In the genomic region with DNA sequence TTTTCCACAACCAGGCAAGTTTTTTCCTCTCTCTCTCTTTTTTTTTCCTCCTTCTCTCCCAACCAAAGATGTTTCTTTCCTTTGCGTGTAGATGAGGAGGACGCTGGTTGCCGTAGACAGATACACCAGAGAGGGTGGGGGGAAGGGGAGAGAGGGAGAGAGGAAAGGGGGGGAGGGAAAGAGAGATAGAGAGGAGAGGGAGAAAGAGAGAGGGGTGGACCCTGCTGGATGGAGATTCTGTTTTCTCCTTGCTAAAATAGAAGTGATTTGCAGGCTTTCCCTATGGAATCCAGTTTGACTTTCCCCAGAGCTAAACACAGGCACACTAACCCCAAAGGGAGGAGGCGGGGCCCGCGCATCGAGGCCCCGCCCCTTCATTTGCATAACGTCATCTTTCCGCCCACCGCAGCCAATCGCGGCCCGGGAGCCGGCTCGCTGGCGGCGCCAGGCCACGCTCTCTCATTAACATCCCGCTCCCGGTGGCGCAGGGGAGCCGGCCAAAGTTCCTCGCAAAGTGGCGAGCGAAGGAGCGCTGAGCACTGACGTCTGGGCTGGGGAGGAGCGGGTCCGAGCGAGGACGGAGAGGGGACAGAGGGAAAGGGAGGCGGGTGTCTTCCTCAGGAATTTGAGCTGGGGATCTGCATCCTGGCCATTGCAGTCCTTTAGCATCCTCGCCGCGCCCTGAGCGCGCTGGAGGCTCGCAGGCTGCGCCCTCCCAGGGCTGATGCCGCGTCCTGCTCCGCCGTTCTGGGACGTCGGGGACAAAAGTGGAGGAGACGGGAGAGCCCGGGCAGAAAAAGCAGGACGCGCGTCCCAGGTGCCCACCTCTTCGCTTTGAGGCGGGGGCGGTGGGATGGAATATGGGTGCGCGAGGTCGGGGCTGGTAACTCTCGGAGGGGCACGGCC, we compare ENCODE assay signal across 8 cellular contexts. TPM values are rescaled to one million over a fixed set of nuclear protein-coding genes. Genes with fewer than 3 reads are reported as not detected.
DNase-seq lines count a peak whose midpoint lies in the region; ATAC-seq, FAIRE-seq and TF ChIP-seq lines count a peak whose summit lies in the region.

No MANE protein-coding gene starts in this region.

- H3K4me1 Mint-ChIP-seq in activated naive CD4-positive, alpha-beta T cell treated with anti-CD3 and anti-CD28 coated beads for 36 hours (ENCODE audit: low read depth) = peaks cover 34% of the 10 kb centered on the region

- H3K36me3 Mint-ChIP-seq in activated naive CD4-positive, alpha-beta T cell treated with anti-CD3 and anti-CD28 coated beads for 36 hours (ENCODE audit: low read depth) = no peaks in the 10 kb centered on the region

- intact Hi-C loops in activated naive CD4-positive, alpha-beta T cell treated with anti-CD3 and anti-CD28 coated beads for 36 hours (cut with micrococcal nuclease) = loop anchor here (1.0 to 10.0 kb wide), 8 partner anchors 20 to 665 kb away; no protein-coding TSS in a partner anchor
- intact Hi-C loops in testis (cut with DNase I; ENCODE audit: low total_unique reads) = loop anchor here (5.0 to 10.0 kb wide), 3 partner anchors 48 to 1025 kb away; no protein-coding TSS in a partner anchor

- peaks cover 59% of the 10 kb centered on the region for H3K27me3 Mint-ChIP-seq in activated naive CD4-positive, alpha-beta T cell treated with anti-CD3 and anti-CD28 coated beads for 36 hours (ENCODE audit: low read depth)

- no peaks in the 10 kb centered on the region for H3K9me3 ChIP-seq in osteoblast (ENCODE audit: low read depth, low read length)
- no peaks in the 10 kb centered on the region for H3K9me3 ChIP-seq in testis

- peak; percentile 90 for TF ChIP-seq POLR2A in testis (IDR thresholded peaks at IDR 0.05)

- peak overlapping the region; percentile 99 for H3K4me2 ChIP-seq in osteoblast (ENCODE audit: insufficient read depth, low read length)

- TF ChIP-seq CTCF in D721Med (IDR thresholded peaks at IDR 0.05; ENCODE audit: insufficient read depth, missing control alignments) = no peak
- no peak for TF ChIP-seq CTCF in osteoblast (IDR thresholded peaks at IDR 0.05; ENCODE audit: extremely low read depth, low read depth, low read length)
- no peak for TF ChIP-seq CTCF in testis (IDR thresholded peaks at IDR 0.05)

- H3K27ac ChIP-seq in osteoblast (ENCODE audit: low read depth, low read length) (peak overlapping the region; percentile 98), testis (peak overlapping the region; percentile 93 to 95)

- H3K27me3 ChIP-seq in osteoblast (ENCODE audit: insufficient read depth, low read length) (no peaks in the 10 kb centered on the region), testis (no peaks in the 10 kb centered on the region)

- H3K9me3 Mint-ChIP-seq in activated naive CD4-positive, alpha-beta T cell treated with anti-CD3 and anti-CD28 coated beads for 36 hours = no peaks in the 10 kb centered on the region

- CTCF ChIA-PET in activated naive CD4-positive, alpha-beta T cell treated with anti-CD3 and anti-CD28 coated beads for 36 hours (lab: Charles Lee) = interaction anchor here (3.2 kb wide), 1 partner anchor 405 kb away, joined by 16 read pairs; no protein-coding TSS in a partner anchor

- peak overlapping the region; percentile 85 for H3K4me3 Mint-ChIP-seq in activated naive CD4-positive, alpha-beta T cell treated with anti-CD3 and anti-CD28 coated beads for 36 hours

- ATAC-seq in GM21515 (IDR thresholded peaks at IDR 0.05; ENCODE audit: unreplicated experiment) = peak; percentile 53

- peak overlapping the region; percentile 56 for H2AFZ ChIP-seq in osteoblast (ENCODE audit: low read length)

- H3K27ac Mint-ChIP-seq in activated naive CD4-positive, alpha-beta T cell treated with anti-CD3 and anti-CD28 coated beads for 36 hours = peak overlapping the region; percentile 55

- peaks cover 4% of the 10 kb centered on the region for H4K20me1 ChIP-seq in osteoblast (ENCODE audit: insufficient read depth, low read length)

- WGBS in testis, 2 donors = 0 to 1% methylated on average over 15 to 59 of the region's 59 CpGs

- H3K4me1 ChIP-seq in osteoblast (ENCODE audit: insufficient read depth, low read length) (peaks cover 37% of the 10 kb centered on the region), testis (peaks cover 6% of the 10 kb centered on the region)

- H3K79me2 ChIP-seq in osteoblast (ENCODE audit: insufficient read depth, low read length) = peaks cover 78% of the 10 kb centered on the region

- H3K36me3 ChIP-seq in osteoblast (ENCODE audit: insufficient read depth, low read length) = peaks cover 17% of the 10 kb centered on the region
- H3K36me3 ChIP-seq in testis (ENCODE audit: low read depth, missing control alignments) = no peaks in the 10 kb centered on the region

- DNase-seq in D721Med (ENCODE audit: insufficient read length, low spot score) (peak; percentile 60), HuH-7 (ENCODE audit: low spot score) (peak; percentile 79), RPMI8226 (peak; percentile 54), glomerular visceral epithelial cell (ENCODE audit: extremely low spot score) (peak; percentile 42), osteoblast (ENCODE audit: insufficient read length, low spot score, missing footprints) (peak; percentile 97), testis (peak; percentile 91)
- peak; percentile 85 for DNase-seq in activated naive CD4-positive, alpha-beta T cell treated with anti-CD3 and anti-CD28 coated beads for 36 hours

- H3K4me3 ChIP-seq in osteoblast (ENCODE audit: insufficient read depth, low read length) (peak overlapping the region; percentile 99), testis (peak overlapping the region; percentile 64 to 73)

- FAIRE-seq in D721Med (lab: Jason Lieb, UNC) = no peak

RNA-seq across cellular contexts. Expression of gene EBF1, which starts 0.6 kb away (rescaled TPM):
- under 1 TPM in 1 of 2 experiments, not detected in 1; 0.20 TPM for total RNA-seq in activated naive CD4-positive, alpha-beta T cell treated with anti-CD3 and anti-CD28 coated beads for 36 hours
- 66.2 and 72.2 TPM in 2 replicates for total RNA-seq in osteoblast
- total RNA-seq in testis = 10 to 100 TPM; 18.8 to 23.5 TPM
- 9.9 TPM for polyA plus RNA-seq in testis (ENCODE audit: insufficient read depth, low read depth, low replicate concordance)

Comparison
In these comparisons a context has a peak if more than half of its experiments do, and no peak if none do; other contexts are left out.
1. Peak in every context shown above with its lines: DNase-seq, ATAC-seq, H3K4me3 ChIP-seq and H3K27ac ChIP-seq.
2. DNase-seq: peak in every context shown above with its lines; median percentile 97 in osteoblast; 91 in testis; 85 in activated naive CD4-positive, alpha-beta T cell treated with anti-CD3 and anti-CD28 coated beads for 36 hours; 79 in HuH-7; 60 in D721Med; 54 in RPMI8226; 42 in glomerular visceral epithelial cell.
3. RNA of gene EBF1, which starts 0.6 kb away (total RNA-seq): 66.2 to 72.2 TPM in osteoblast and 18.8 to 23.5 TPM in testis; 0.20 TPM in activated naive CD4-positive, alpha-beta T cell treated with anti-CD3 and anti-CD28 coated beads for 36 hours; every median in the first group is over 10 times any median in the second.